In genomic region chr19:3595521-3596061, GRCh38 we compare ENCODE assay signal across 19 cellular contexts. TPM values are rescaled to one million over a fixed set of nuclear protein-coding genes. Genes with fewer than 3 reads are reported as not detected.
"Had no signal": no experiment of that assay in that cellular context is flagged by ENCODE, and none has a peak within 500 bp of the region (broad histone marks: within the 10 kb centered on the region; RNA-seq: fewer than 3 reads in every experiment).

No MANE protein-coding gene starts in this region.

- H3K9me3 Mint-ChIP-seq: dendritic cell treated with granulocyte-macrophage colony-stimulating factor and Interleukin-4, amounts not matched to agents 40 ng/mL and 50 ng/mL, for 4 days; effector memory CD8-positive, alpha-beta T cell; mesothelial cell of epicardium had no signal

- H3K9me3 ChIP-seq: colonic mucosa, esophagus muscularis mucosa, gastroesophageal sphincter, heart left ventricle, left lung, lower lobe of right lung, mucosa of descending colon had no signal

- H3K36me3 Mint-ChIP-seq: mesothelial cell of epicardium had no signal

- H3K4me1 Mint-ChIP-seq: mesothelial cell of epicardium had no signal

- H3K4me3 Mint-ChIP-seq: dendritic cell treated with granulocyte-macrophage colony-stimulating factor and Interleukin-4, amounts not matched to agents 40 ng/mL and 50 ng/mL, for 4 days; effector memory CD8-positive, alpha-beta T cell; mesothelial cell of epicardium had no signal

- ATAC-seq: effector memory CD8-positive, alpha-beta T cell; foreskin keratinocyte; gastroesophageal sphincter; heart left ventricle; left cardiac atrium; left lung; left ventricle myocardium superior; lower lobe of right lung; mucosa of descending colon had no signal

- H3K27me3 Mint-ChIP-seq: effector memory CD8-positive, alpha-beta T cell had no signal

- H3K36me3 ChIP-seq: colonic mucosa, left lung, lower lobe of right lung had no signal

- H3K27ac Mint-ChIP-seq: dendritic cell treated with granulocyte-macrophage colony-stimulating factor and Interleukin-4, amounts not matched to agents 40 ng/mL and 50 ng/mL, for 4 days; effector memory CD8-positive, alpha-beta T cell; mesothelial cell of epicardium had no signal

- H3K27me3 ChIP-seq: colonic mucosa, esophagus muscularis mucosa, gastroesophageal sphincter, heart left ventricle, left lung had no signal

- H3K4me3 ChIP-seq: colonic mucosa, esophagus muscularis mucosa, gastroesophageal sphincter, heart left ventricle, left lung, lower lobe of right lung, mucosa of descending colon had no signal

- H3K4me1 ChIP-seq: colonic mucosa, foreskin keratinocyte, gastroesophageal sphincter, left lung, lower lobe of right lung had no signal

- DNase-seq: colonic mucosa; cortex of kidney; effector CD8-positive, alpha-beta T cell; effector memory CD8-positive, alpha-beta T cell; foreskin keratinocyte; heart left ventricle; hippocampal formation; left cardiac atrium; left lung; left ventricle myocardium superior; lower lobe of right lung; mesenchymal stem cell; mucosa of descending colon had no signal

- H3K27ac ChIP-seq: colonic mucosa, esophagus muscularis mucosa, foreskin keratinocyte, gastroesophageal sphincter, heart left ventricle, left lung, lower lobe of right lung had no signal

RNA-seq across cellular contexts. Expression of gene GIPC3, which starts 10.3 kb away (rescaled TPM):
- total RNA-seq: epithelial cell of proximal tubule, foreskin keratinocyte had no signal
- polyA plus RNA-seq: keratinocyte had no signal

RNA-seq across cellular contexts. Expression of gene TBXA2R, which starts 11.1 kb away (rescaled TPM):
- polyA plus RNA-seq: keratinocyte had no signal
